In genomic region chr15:63564093-63564492, GRCh38 we compare ENCODE assay signal across 30 cellular contexts. TPM values are rescaled to one million over a fixed set of nuclear protein-coding genes. Genes with fewer than 3 reads are reported as not detected.
DNase-seq lines count a peak whose midpoint lies in the region; ATAC-seq, FAIRE-seq and TF ChIP-seq lines count a peak whose summit lies in the region.
"Had no signal": no experiment of that assay in that cellular context is flagged by ENCODE, and none has a peak within 500 bp of the region (broad histone marks: within the 10 kb centered on the region; RNA-seq: fewer than 3 reads in every experiment).

No MANE protein-coding gene starts in this region.

- no peak overlapping the region for H3K27ac ChIP-seq in CD4-positive, alpha-beta T cell (ENCODE audit: low read depth, low read length)
- H3K27ac ChIP-seq: A549, KMS-11, PC-9, SJCRH30 had no signal

- H3K9me3 ChIP-seq in CD4-positive, alpha-beta T cell (ENCODE audit: control insufficient read depth, low read length): no peaks in the 10 kb centered on the region
- H3K9me3 ChIP-seq: A549, SJCRH30 had no signal

- POLR2A ChIA-PET in CD4-positive, alpha-beta T cell (lab: Charles Lee): no interaction called here

- intact Hi-C loops in CD4-positive, alpha-beta T cell (cut with DNase I, micrococcal nuclease): loop anchor here in 1 of 2 experiments (5.0 kb wide), 1 partner anchor 97 kb away; no protein-coding TSS in a partner anchor

- no peak for TF ChIP-seq CTCF in CD4-positive, alpha-beta T cell (IDR thresholded peaks at IDR 0.05)

- no peak overlapping the region for H3K4me3 Mint-ChIP-seq in activated naive CD4-positive, alpha-beta T cell treated with anti-CD3 and anti-CD28 coated beads, Interleukin-2, amount 50 U/mL, for 24 hours
- H3K4me3 Mint-ChIP-seq in CD4-positive, alpha-beta T cell: no peak overlapping the region
- H3K4me3 Mint-ChIP-seq: CD8-positive, alpha-beta memory T cell had no signal

- H3K4me1 Mint-ChIP-seq in activated naive CD4-positive, alpha-beta T cell treated with anti-CD3 and anti-CD28 coated beads, Interleukin-2, amount 50 U/mL, for 24 hours: peaks cover 51% of the 10 kb centered on the region
- peaks cover 22% of the 10 kb centered on the region for H3K4me1 Mint-ChIP-seq in CD4-positive, alpha-beta T cell (ENCODE audit: low read depth)

- DNase-seq in activated naive CD4-positive, alpha-beta T cell treated with anti-CD3 and anti-CD28 coated beads, Interleukin-2, amount 50 U/mL, for 72 hours (ENCODE audit: low spot score in 2 of 2): no peak
- no peak for DNase-seq in CD4-positive, alpha-beta T cell
- peak; percentile 26 for DNase-seq in NAMALWA (ENCODE audit: low spot score)
- no peak for DNase-seq in central memory CD4-positive, alpha-beta T cell
- no peak for DNase-seq in dermis blood vessel endothelial cell
- DNase-seq: AML-193; C1 segment of cervical spinal cord; CD8-positive, alpha-beta memory T cell; DMS 273 treated with DMSO at 0.1 percent for 48 hours; DMS79 treated with DMSO at 0.1 percent for 48 hours; GF-D8; HCEC 1CT; NCI-H1092; NCI-H1417 treated with DMSO at 0.1 percent for 48 hours; NCI-H187 treated with DMSO at 0.1 percent for 48 hours; NCI-H2171 treated with DMSO at 0.1 percent for 48 hours; NCI-H345; NCI-H510A treated with DMSO at 0.1 percent for 48 hours; PC-9; SJCRH30 had no signal

- H3K27ac Mint-ChIP-seq in activated naive CD4-positive, alpha-beta T cell treated with anti-CD3 and anti-CD28 coated beads, Interleukin-2, amount 50 U/mL, for 24 hours: peak overlapping the region; percentile 88
- no peak overlapping the region for H3K27ac Mint-ChIP-seq in activated naive CD4-positive, alpha-beta T cell treated with anti-CD3 and anti-CD28 coated beads, Interleukin-2, amount 50 U/mL, for 72 hours
- H3K27ac Mint-ChIP-seq in CD4-positive, alpha-beta T cell: peak overlapping the region; percentile 34

- H3K36me3 Mint-ChIP-seq in activated naive CD4-positive, alpha-beta T cell treated with anti-CD3 and anti-CD28 coated beads, Interleukin-2, amount 50 U/mL, for 24 hours: peaks cover 20% of the 10 kb centered on the region
- H3K36me3 Mint-ChIP-seq in activated naive CD4-positive, alpha-beta T cell treated with anti-CD3 and anti-CD28 coated beads, Interleukin-2, amount 50 U/mL, for 72 hours: peaks cover 21 to 39% of the 10 kb centered on the region in 2 donors
- H3K36me3 Mint-ChIP-seq in CD4-positive, alpha-beta T cell (ENCODE audit: low read depth): peaks cover 86% of the 10 kb centered on the region

- peak; percentile 93 for FAIRE-seq in islet of Langerhans (lab: Jason Lieb, UNC)
- FAIRE-seq: A549, GM12891, H1, HTR-8/SVneo had no signal

- no peaks in the 10 kb centered on the region for H3K27me3 ChIP-seq in CD4-positive, alpha-beta T cell (ENCODE audit: control insufficient read depth, insufficient read depth, low read length)
- H3K27me3 ChIP-seq: SJCRH30 had no signal

- H3K27me3 Mint-ChIP-seq in activated naive CD4-positive, alpha-beta T cell treated with anti-CD3 and anti-CD28 coated beads, Interleukin-2, amount 50 U/mL, for 24 hours: no peaks in the 10 kb centered on the region
- H3K27me3 Mint-ChIP-seq in CD4-positive, alpha-beta T cell: no peaks in the 10 kb centered on the region
- H3K27me3 Mint-ChIP-seq: CD8-positive, alpha-beta memory T cell had no signal

- ATAC-seq in activated naive CD4-positive, alpha-beta T cell treated with anti-CD3 and anti-CD28 coated beads, Interleukin-2, amount 50 U/mL, for 72 hours: no peak
- ATAC-seq in CD4-positive, alpha-beta T cell (ENCODE audit: poor library complexity): no peak
- ATAC-seq in HG02588 (IDR thresholded peaks at IDR 0.05; ENCODE audit: unreplicated experiment): no peak
- ATAC-seq: A549, Right ventricle myocardium inferior, SK-N-SH treated with all-trans-retinoic acid at 6 μM for 48 hours had no signal

- no peaks in the 10 kb centered on the region for H3K9me3 Mint-ChIP-seq in activated naive CD4-positive, alpha-beta T cell treated with anti-CD3 and anti-CD28 coated beads, Interleukin-2, amount 50 U/mL, for 24 hours
- no peaks in the 10 kb centered on the region for H3K9me3 Mint-ChIP-seq in activated naive CD4-positive, alpha-beta T cell treated with anti-CD3 and anti-CD28 coated beads, Interleukin-2, amount 50 U/mL, for 72 hours
- no peaks in the 10 kb centered on the region for H3K9me3 Mint-ChIP-seq in CD4-positive, alpha-beta T cell
- H3K9me3 Mint-ChIP-seq: CD8-positive, alpha-beta memory T cell had no signal

- CTCF ChIA-PET in CD4-positive, alpha-beta T cell (lab: Charles Lee): interaction anchor here (1.2 to 2.3 kb wide), 2 partner anchors 11 to 97 kb away, joined by 4 to 15 read pairs; no protein-coding TSS in a partner anchor

RNA-seq across cellular contexts. Expression of gene FBXL22, which starts 33.1 kb away (rescaled TPM):
- under 1 TPM; 0.30 to 0.80 TPM for total RNA-seq in activated naive CD4-positive, alpha-beta T cell treated with anti-CD3 and anti-CD28 coated beads, Interleukin-2, amount 50 U/mL, for 72 hours
- total RNA-seq in CD4-positive, alpha-beta T cell: 1 to 10 TPM in 1 of 2 experiments, under 1 TPM in 1; 0.66 to 1.6 TPM
- 0.09 TPM in 1 of 2 replicates, not detected in the other for total RNA-seq in dermis blood vessel endothelial cell

RNA-seq across cellular contexts. Expression of gene USP3, which starts 59.7 kb away (rescaled TPM):
- total RNA-seq in activated naive CD4-positive, alpha-beta T cell treated with anti-CD3 and anti-CD28 coated beads, Interleukin-2, amount 50 U/mL, for 72 hours: 10 to 100 TPM; 71.4 to 81.4 TPM
- total RNA-seq in CD4-positive, alpha-beta T cell: 100 to 1,000 TPM; 280 to 282 TPM
- 39.7 and 47.6 TPM in 2 replicates for total RNA-seq in dermis blood vessel endothelial cell

Comparison
In these comparisons a context has a peak if more than half of its experiments do, and no peak if none do; other contexts are left out.
1. H3K27ac Mint-ChIP-seq: peak in activated naive CD4-positive, alpha-beta T cell treated with anti-CD3 and anti-CD28 coated beads, Interleukin-2, amount 50 U/mL, for 24 hours (single experiment) and CD4-positive, alpha-beta T cell (single experiment); none in activated naive CD4-positive, alpha-beta T cell treated with anti-CD3 and anti-CD28 coated beads, Interleukin-2, amount 50 U/mL, for 72 hours (0 of 2).